Comparison of ENCODE assay signal across 20 cellular contexts in the genomic region with DNA sequence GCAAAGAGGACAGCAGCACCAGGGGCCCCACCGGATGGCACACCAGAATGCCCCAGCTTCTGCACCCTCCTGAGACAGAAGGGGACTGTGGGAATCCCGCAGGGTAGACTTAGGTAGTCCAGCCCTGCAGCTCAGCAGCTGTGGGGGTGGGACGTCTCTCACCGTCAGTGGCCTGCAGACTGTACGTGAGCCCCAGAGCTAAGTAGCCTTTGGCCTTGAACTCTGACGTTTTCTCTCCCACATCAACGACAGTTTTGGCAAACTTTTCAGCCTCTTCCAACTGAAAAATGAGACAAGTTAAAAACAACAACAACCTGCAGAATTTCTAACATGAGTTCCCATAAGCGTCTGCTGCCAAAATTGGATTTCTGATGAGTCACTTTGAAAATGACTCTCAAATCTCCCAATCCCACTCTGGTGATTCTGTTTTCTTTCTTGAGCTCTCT.
DNase-seq lines count a peak whose midpoint lies in the region; ATAC-seq and TF ChIP-seq lines count a peak whose summit lies in the region.
"Had no signal": no experiment of that assay in that cellular context is flagged by ENCODE, and none has a peak within 500 bp of the region (broad histone marks: within the 10 kb centered on the region; RNA-seq: fewer than 3 reads in every experiment).

No MANE protein-coding gene starts in this region.

- ATAC-seq in GM18861 (IDR thresholded peaks at IDR 0.05; ENCODE audit: unreplicated experiment) (no peak), HG03139 (IDR thresholded peaks at IDR 0.05; ENCODE audit: unreplicated experiment) (no peak)
- ATAC-seq: activated naive CD4-positive, alpha-beta T cell treated with anti-CD3 and anti-CD28 coated beads, Interleukin-2, amount 50 U/mL, for 72 hours; foreskin keratinocyte had no signal

- H3K27ac Mint-ChIP-seq in H9, result peak overlapping the region in 2 of 3 experiments; percentile 54 to 61; a peak in 3 of 7 replicates
- H3K27ac Mint-ChIP-seq: activated naive CD4-positive, alpha-beta T cell treated with anti-CD3 and anti-CD28 coated beads, Interleukin-2, amount 50 U/mL, for 72 hours; B cell had no signal

- H3K4me3 Mint-ChIP-seq in H9, result no peak overlapping the region
- H3K4me3 Mint-ChIP-seq: B cell had no signal

- peaks cover 0 to 16% (median 0%) of the 10 kb centered on the region in 4 donors for H3K36me3 ChIP-seq in sigmoid colon

- TF ChIP-seq EP300 in sigmoid colon (IDR thresholded peaks at IDR 0.05), result no peak

- H3K27me3 ChIP-seq in H9 (ENCODE audit: insufficient read depth, low read length) (no peaks in the 10 kb centered on the region), sigmoid colon (no peaks in the 10 kb centered on the region)
- H3K27me3 ChIP-seq: foreskin keratinocyte, pancreas had no signal

- H3T11ph ChIP-seq in H9 (ENCODE audit: low read length), result no peak overlapping the region

- no peak overlapping the region for H2AK5ac ChIP-seq in H9 (ENCODE audit: insufficient read length, low read length)

- no peak overlapping the region for H4K5ac ChIP-seq in H9 (ENCODE audit: insufficient read length, low read depth, low read length)

- H4K8ac ChIP-seq in H9 (replicated peaks; ENCODE audit: insufficient read length, low read depth, low read length), result no peak overlapping the region

- H3K27me3 Mint-ChIP-seq in H9 (ENCODE audit: low read depth), result no peaks in the 10 kb centered on the region

- WGBS in H9 (ENCODE audit: extremely low coverage, insufficient read length, low lambda C conversion rate), result no CpG with 5 or more reads among the region's 8 CpGs
- 79 to 80% methylated on average over 8 of the region's 8 CpGs for WGBS in sigmoid colon, 2 donors

- no peak overlapping the region for H4K91ac ChIP-seq in H9 (ENCODE audit: insufficient read length, low read depth, low read length)

- no peak overlapping the region for H2BK15ac ChIP-seq in H9 (ENCODE audit: low read depth, low read length)

- intact Hi-C loops in sigmoid colon (cut with DNase I), result no loop called here

- H3K4me2 ChIP-seq in H9 (ENCODE audit: insufficient read depth, insufficient read length, low read length), result no peak overlapping the region

- no peak for TF ChIP-seq POLR2A in sigmoid colon (IDR thresholded peaks at IDR 0.05)

- H2BK5ac ChIP-seq in H9 (ENCODE audit: insufficient read length, low read length), result no peak overlapping the region

- no peak overlapping the region for H3K23ac ChIP-seq in H9 (ENCODE audit: insufficient read length, low read depth, low read length)

- H3K4me1 ChIP-seq in H9 (ENCODE audit: insufficient read depth, low read length), result no peaks in the 10 kb centered on the region; the same call in 1 of the 2 replicates
- peaks cover 0 to 45% (median 36%) of the 10 kb centered on the region in 4 donors for H3K4me1 ChIP-seq in sigmoid colon
- H3K4me1 ChIP-seq: HAP-1, pancreas had no signal

- H2BK12ac ChIP-seq in H9 (ENCODE audit: insufficient read length, low read depth, low read length), result no peak overlapping the region

- H3K9me3 ChIP-seq in H9 (ENCODE audit: control insufficient read depth, low read depth, low read length), result no peaks in the 10 kb centered on the region
- H3K9me3 ChIP-seq in sigmoid colon, result no peaks in the 10 kb centered on the region
- H3K9me3 ChIP-seq: HAP-1, pancreas had no signal

- no peak overlapping the region for H3K18ac ChIP-seq in H9 (ENCODE audit: insufficient read length, low read depth, low read length)

- H3K36me3 Mint-ChIP-seq in H9 (ENCODE audit: insufficient read depth in 1 of 3, low read depth in 3 of 3), result peaks cover 0 to 3% (median 0%) of the 10 kb centered on the region in 3 experiments; a peak in 2 of 7 replicates
- H3K36me3 Mint-ChIP-seq: activated naive CD4-positive, alpha-beta T cell treated with anti-CD3 and anti-CD28 coated beads, Interleukin-2, amount 50 U/mL, for 72 hours had no signal

- no peak overlapping the region for H3K27ac ChIP-seq in H9 (ENCODE audit: insufficient read length, low read depth, low read length)
- peak overlapping the region; percentile 17 to 65 (median 22) for H3K27ac ChIP-seq in sigmoid colon
- H3K27ac ChIP-seq: foreskin keratinocyte, pancreas had no signal

- peaks cover 28 to 32% of the 10 kb centered on the region in 2 experiments for H3K4me1 Mint-ChIP-seq in H9
- H3K4me1 Mint-ChIP-seq: B cell had no signal

- no peak overlapping the region for H3K4ac ChIP-seq in H9 (ENCODE audit: low read depth, low read length)

- no peak for TF ChIP-seq CTCF in H9 (conservative IDR thresholded peaks at IDR 0.05)
- TF ChIP-seq CTCF in fibroblast of villous mesenchyme (IDR thresholded peaks at IDR 0.05; ENCODE audit: insufficient read depth, low read depth, low read length), result no peak
- TF ChIP-seq CTCF in sigmoid colon (IDR thresholded peaks at IDR 0.05), result no peak

- H3K23me2 ChIP-seq in H9 (ENCODE audit: insufficient read length, low read depth, low read length, poor library complexity, severe bottlenecking), result no peaks in the 10 kb centered on the region

- H4K20me1 ChIP-seq in H9 (ENCODE audit: control insufficient read depth, insufficient read depth, insufficient read length), result no peaks in the 10 kb centered on the region

- no peaks in the 10 kb centered on the region for H3K79me1 ChIP-seq in H9 (ENCODE audit: insufficient read depth, low read depth, low read length, poor library complexity, severe bottlenecking)

- H2BK120ac ChIP-seq in H9 (ENCODE audit: low read depth, low read length, poor library complexity, severe bottlenecking), result no peak overlapping the region

- no peaks in the 10 kb centered on the region for H3K9me3 Mint-ChIP-seq in H9
- H3K9me3 Mint-ChIP-seq: activated naive CD4-positive, alpha-beta T cell treated with anti-CD3 and anti-CD28 coated beads, Interleukin-2, amount 50 U/mL, for 72 hours had no signal

- H3K4me3 ChIP-seq in fibroblast of villous mesenchyme (ENCODE audit: low read depth, low read length) (no peak overlapping the region), sigmoid colon (no peak overlapping the region)
- H3K4me3 ChIP-seq: HAP-1, pancreas had no signal

- H3K79me2 ChIP-seq in H9 (ENCODE audit: insufficient read depth, low read length), result no peaks in the 10 kb centered on the region

- H2AFZ ChIP-seq in H9 (ENCODE audit: low read length), result no peak overlapping the region

- DNase-seq in H9 (no peak), astrocyte of the hippocampus (ENCODE audit: low read depth, low spot score) (peak; percentile 64), fibroblast of villous mesenchyme (ENCODE audit: low read depth) (peak; percentile 87), sigmoid colon (no peak), cerebellar cortex (ENCODE audit: low spot score) (no peak)
- DNase-seq in stimulated activated naive CD4-positive, alpha-beta T cell (lab: John Stamatoyannopoulos, UW), result no peak
- DNase-seq: activated CD4-positive, CD25-positive, alpha-beta regulatory T cell; activated CD8-positive, alpha-beta memory T cell treated with anti-CD3 and anti-CD28 coated beads, Interleukin-2, amount 50 U/mL, for 48 hours; DMS53; foreskin keratinocyte; NCI-H1436 treated with DMSO at 0.1 percent for 48 hours; NCI-H526 treated with DMSO at 0.1 percent for 48 hours; pancreas; RPMI8226; T-helper 1 cell had no signal

- no peak overlapping the region for H3K56ac ChIP-seq in H9 (ENCODE audit: insufficient read length, low read depth, low read length)

- no peak overlapping the region for H3K9ac ChIP-seq in H9 (ENCODE audit: extremely low read depth, insufficient read length, low read length)

- no peak overlapping the region for H2BK20ac ChIP-seq in H9 (ENCODE audit: low read depth, low read length, poor library complexity, severe bottlenecking)

- no peak overlapping the region; the same call in 1 of the 2 replicates for H3K14ac ChIP-seq in H9 (ENCODE audit: insufficient read depth, low read length)

Comparison
In these comparisons a context has a peak if more than half of its experiments do, and no peak if none do; other contexts are left out.
1. DNase-seq: peak in astrocyte of the hippocampus (single experiment) and fibroblast of villous mesenchyme (single experiment); none in H9 (single experiment), sigmoid colon (single experiment), cerebellar cortex (single experiment) and stimulated activated naive CD4-positive, alpha-beta T cell (0 of 6).